In genomic region chr1:84998642-84999280, GRCh38 we compare ENCODE assay signal across 9 cellular contexts.
DNase-seq lines count a peak whose midpoint lies in the region; ATAC-seq lines count a peak whose summit lies in the region.
"Had no signal": no experiment of that assay in that cellular context is flagged by ENCODE, and none has a peak within 500 bp of the region (broad histone marks: within the 10 kb centered on the region; RNA-seq: fewer than 3 reads in every experiment).

No MANE protein-coding gene starts in this region.

- H3K4me3 ChIP-seq in iPS-18c (ENCODE audit: insufficient read depth, low read depth, low read length) = peak overlapping the region; percentile 63; the same call in 1 of the 2 replicates
- peak overlapping the region in 4 of 5 donors; percentile 57 to 72 (median 60) for H3K4me3 ChIP-seq in subcutaneous abdominal adipose tissue (ENCODE audit: low read depth in 1 of 5, low read length in 5 of 5)

- ATAC-seq in HG03565 (IDR thresholded peaks at IDR 0.05; ENCODE audit: unreplicated experiment) = peak; percentile 28

- no peaks in the 10 kb centered on the region for H3K36me3 ChIP-seq in ES-I3 (ENCODE audit: insufficient read depth, low read length)
- H3K36me3 ChIP-seq in subcutaneous abdominal adipose tissue (ENCODE audit: control insufficient read depth in 5 of 5, insufficient read depth in 5 of 5, low read length in 5 of 5) = no peaks in the 10 kb centered on the region

- H3K9ac ChIP-seq in ES-I3 (ENCODE audit: low read depth, low read length) = peak overlapping the region; percentile 77; the same call in 1 of the 2 replicates
- no peak overlapping the region for H3K9ac ChIP-seq in subcutaneous abdominal adipose tissue (ENCODE audit: low read length in 5 of 5)

- H3K4me1 ChIP-seq in ES-I3 (ENCODE audit: insufficient read depth, low read length) (peaks cover 5% of the 10 kb centered on the region; the same call in 1 of the 2 replicates), subcutaneous abdominal adipose tissue (ENCODE audit: control insufficient read depth in 5 of 5, insufficient read depth in 5 of 5, low read length in 5 of 5) (peaks cover 3 to 24% (median 22%) of the 10 kb centered on the region in 5 donors)
- H3K4me1 ChIP-seq: foreskin keratinocyte had no signal

- H3K9me3 ChIP-seq in ES-I3 (ENCODE audit: control insufficient read depth, insufficient read depth, low read length) (no peaks in the 10 kb centered on the region), iPS-18c (ENCODE audit: control insufficient read depth, insufficient read depth, low read length) (peaks cover 2% of the 10 kb centered on the region), subcutaneous abdominal adipose tissue (ENCODE audit: control insufficient read depth in 5 of 5, low read length in 5 of 5) (no peaks in the 10 kb centered on the region)

- no peak overlapping the region for H3K27ac ChIP-seq in subcutaneous abdominal adipose tissue (ENCODE audit: low read depth, low read length)
- H3K27ac ChIP-seq: foreskin keratinocyte had no signal

- H3K27me3 ChIP-seq in subcutaneous abdominal adipose tissue (ENCODE audit: control insufficient read depth in 5 of 5, insufficient read depth in 4 of 5, low read length in 5 of 5) = peaks cover 8 to 21% (median 11%) of the 10 kb centered on the region in 5 donors

- peak; percentile 56 for DNase-seq in activated CD8-positive, alpha-beta memory T cell treated with anti-CD3 and anti-CD28 coated beads, Interleukin-2, amount 50 U/mL, for 4 hours
- DNase-seq in AG20443 (ENCODE audit: low spot score) (no peak), HCEC 1CT (no peak), DMS153 (lab: John Stamatoyannopoulos, UW) (no peak)
